ENCODE assay signal across 18 cellular contexts in the genomic region with DNA sequence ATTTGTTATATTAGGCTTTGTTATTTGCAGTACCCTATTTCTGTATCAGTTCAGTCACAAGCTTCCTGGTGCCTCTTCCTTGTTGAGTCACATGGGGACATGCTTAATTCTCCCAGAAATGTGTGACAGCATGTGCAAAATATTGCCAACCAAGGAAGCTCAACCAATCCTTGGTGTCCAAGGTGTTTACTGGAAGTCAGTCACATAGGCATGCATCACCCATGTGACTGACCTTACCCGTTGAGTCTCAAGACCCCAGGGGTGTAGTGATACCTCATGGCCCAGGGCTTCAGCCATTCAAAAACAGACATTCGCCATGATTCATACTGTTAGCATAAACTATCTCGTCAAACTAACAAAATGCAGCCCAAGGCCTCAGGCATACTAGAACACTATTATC. TPM values are rescaled to one million over a fixed set of nuclear protein-coding genes. Genes with fewer than 3 reads are reported as not detected.
A peak's percentile ranks its signal among the peaks of the same experiment; 100 is the strongest.
DNase-seq lines count a peak whose midpoint lies in the region; ATAC-seq and TF ChIP-seq lines count a peak whose summit lies in the region.
"Had no signal": no experiment of that assay in that cellular context is flagged by ENCODE, and none has a peak within 500 bp of the region (broad histone marks: within the 10 kb centered on the region; RNA-seq: fewer than 3 reads in every experiment).

No MANE protein-coding gene starts in this region.

- no peaks in the 10 kb centered on the region for H3K9me3 Mint-ChIP-seq in mesothelial cell of epicardium
- no peaks in the 10 kb centered on the region for H3K9me3 Mint-ChIP-seq in stimulated activated memory B cell treated with anti-CD40 and anti-IgM and Interleukin-4, amounts not matched to agents 10 μg/mL and 1 μg/mL and 100 μg/mL, for 72 hours
- H3K9me3 Mint-ChIP-seq: activated CD4-positive, alpha-beta T cell treated with anti-CD3 and anti-CD28 coated beads, Interleukin-2, amount 10 ng/mL, durations not matched to agents 7 days and 5 days; activated naive CD4-positive, alpha-beta T cell treated with anti-CD3 and anti-CD28 coated beads for 36 hours; brain; natural killer cell had no signal

- peaks cover 6% of the 10 kb centered on the region for H3K36me3 Mint-ChIP-seq in mesothelial cell of epicardium
- peaks cover 42% of the 10 kb centered on the region for H3K36me3 Mint-ChIP-seq in stimulated activated memory B cell treated with anti-CD40 and anti-IgM and Interleukin-4, amounts not matched to agents 10 μg/mL and 1 μg/mL and 100 μg/mL, for 72 hours
- H3K36me3 Mint-ChIP-seq: natural killer cell had no signal

- H3K4me3 ChIP-seq in choroid plexus epithelial cell (ENCODE audit: low read depth, low read length), result no peak overlapping the region
- H3K4me3 ChIP-seq: HAP-1, left ventricle myocardium inferior, vagina had no signal

- no peak overlapping the region for H3K4me3 Mint-ChIP-seq in mesothelial cell of epicardium
- H3K4me3 Mint-ChIP-seq in stimulated activated memory B cell treated with anti-CD40 and anti-IgM and Interleukin-4, amounts not matched to agents 10 μg/mL and 1 μg/mL and 100 μg/mL, for 72 hours, result no peak overlapping the region
- H3K4me3 Mint-ChIP-seq: activated CD4-positive, alpha-beta T cell treated with anti-CD3 and anti-CD28 coated beads, Interleukin-2, amount 10 ng/mL, durations not matched to agents 7 days and 5 days; activated naive CD4-positive, alpha-beta T cell treated with anti-CD3 and anti-CD28 coated beads for 36 hours; brain; natural killer cell had no signal

- peak overlapping the region; percentile 7 for H3K27ac Mint-ChIP-seq in mesothelial cell of epicardium
- H3K27ac Mint-ChIP-seq in stimulated activated memory B cell treated with anti-CD40 and anti-IgM and Interleukin-4, amounts not matched to agents 10 μg/mL and 1 μg/mL and 100 μg/mL, for 72 hours, result no peak overlapping the region
- H3K27ac Mint-ChIP-seq: activated CD4-positive, alpha-beta T cell treated with anti-CD3 and anti-CD28 coated beads, Interleukin-2, amount 10 ng/mL, durations not matched to agents 7 days and 5 days; activated naive CD4-positive, alpha-beta T cell treated with anti-CD3 and anti-CD28 coated beads for 36 hours; natural killer cell had no signal

- H3K4me1 Mint-ChIP-seq in mesothelial cell of epicardium, result peaks cover 35% of the 10 kb centered on the region
- peaks cover 6% of the 10 kb centered on the region for H3K4me1 Mint-ChIP-seq in stimulated activated memory B cell treated with anti-CD40 and anti-IgM and Interleukin-4, amounts not matched to agents 10 μg/mL and 1 μg/mL and 100 μg/mL, for 72 hours

- no peaks in the 10 kb centered on the region for H3K27me3 Mint-ChIP-seq in mesothelial cell of epicardium (ENCODE audit: low read depth)
- H3K27me3 Mint-ChIP-seq in stimulated activated memory B cell treated with anti-CD40 and anti-IgM and Interleukin-4, amounts not matched to agents 10 μg/mL and 1 μg/mL and 100 μg/mL, for 72 hours, result no peaks in the 10 kb centered on the region
- H3K27me3 Mint-ChIP-seq: activated CD4-positive, alpha-beta T cell treated with anti-CD3 and anti-CD28 coated beads, Interleukin-2, amount 10 ng/mL, durations not matched to agents 7 days and 5 days; brain had no signal

- no peak for ATAC-seq in stimulated activated memory B cell treated with anti-CD40 and anti-IgM and Interleukin-4, amounts not matched to agents 10 μg/mL and 1 μg/mL and 100 μg/mL, for 72 hours
- no peak for ATAC-seq in GM19395 (IDR thresholded peaks at IDR 0.05; ENCODE audit: unreplicated experiment)
- ATAC-seq: natural killer cell had no signal

- no peak for TF ChIP-seq CTCF in choroid plexus epithelial cell (conservative IDR thresholded peaks at IDR 0.05; ENCODE audit: low read depth, low read length)
- no peak for TF ChIP-seq CTCF in mesothelial cell of epicardium (IDR thresholded peaks at IDR 0.05; ENCODE audit: unreplicated experiment)

- DNase-seq in Daoy (ENCODE audit: low read depth) (peak; percentile 44), NCI-H226 (peak; percentile 96), choroid plexus epithelial cell (ENCODE audit: low read depth) (peak; percentile 74), mesothelial cell of epicardium (ENCODE audit: low spot score in 2 of 2, unreplicated experiment in 2 of 2) (no peak), DMS153 (lab: John Stamatoyannopoulos, UW) (no peak)
- DNase-seq in stimulated activated CD4-positive, alpha-beta T cell treated with anti-CD3 and anti-CD28 coated beads, Interleukin-4, amount 100 ng/mL, for 24 hours, result no peak
- DNase-seq: activated CD4-positive, alpha-beta T cell treated with anti-CD3 and anti-CD28 coated beads, Interleukin-2, amount 10 ng/mL, durations not matched to agents 7 days and 5 days; activated naive CD4-positive, alpha-beta T cell treated with anti-CD3 and anti-CD28 coated beads for 36 hours; left ventricle myocardium inferior; natural killer cell; NCI-H146; NCI-H446 treated with DMSO at 0.1 percent for 48 hours; retina had no signal

RNA-seq across cellular contexts. Expression of a gene that starts 9.3 kb away (rescaled TPM):
- 0.06 and 0.12 TPM in 2 replicates for total RNA-seq in Daoy (2014; rRNA removed; shearing (Covaris generic))
- 0.95 to 1.5 TPM (median 1.1 TPM) in 3 replicates for total RNA-seq in mesothelial cell of epicardium
- total RNA-seq: activated naive CD4-positive, alpha-beta T cell treated with anti-CD3 and anti-CD28 coated beads for 36 hours; vagina had no signal

Comparison
In these comparisons a context has a peak if more than half of its experiments do, and no peak if none do; other contexts are left out.
1. DNase-seq: peak in Daoy (single experiment), NCI-H226 (single experiment) and choroid plexus epithelial cell (single experiment); none in mesothelial cell of epicardium (0 of 2), DMS153 (single experiment) and stimulated activated CD4-positive, alpha-beta T cell treated with anti-CD3 and anti-CD28 coated beads, Interleukin-4, amount 100 ng/mL, for 24 hours (single experiment).